In the genomic region with DNA sequence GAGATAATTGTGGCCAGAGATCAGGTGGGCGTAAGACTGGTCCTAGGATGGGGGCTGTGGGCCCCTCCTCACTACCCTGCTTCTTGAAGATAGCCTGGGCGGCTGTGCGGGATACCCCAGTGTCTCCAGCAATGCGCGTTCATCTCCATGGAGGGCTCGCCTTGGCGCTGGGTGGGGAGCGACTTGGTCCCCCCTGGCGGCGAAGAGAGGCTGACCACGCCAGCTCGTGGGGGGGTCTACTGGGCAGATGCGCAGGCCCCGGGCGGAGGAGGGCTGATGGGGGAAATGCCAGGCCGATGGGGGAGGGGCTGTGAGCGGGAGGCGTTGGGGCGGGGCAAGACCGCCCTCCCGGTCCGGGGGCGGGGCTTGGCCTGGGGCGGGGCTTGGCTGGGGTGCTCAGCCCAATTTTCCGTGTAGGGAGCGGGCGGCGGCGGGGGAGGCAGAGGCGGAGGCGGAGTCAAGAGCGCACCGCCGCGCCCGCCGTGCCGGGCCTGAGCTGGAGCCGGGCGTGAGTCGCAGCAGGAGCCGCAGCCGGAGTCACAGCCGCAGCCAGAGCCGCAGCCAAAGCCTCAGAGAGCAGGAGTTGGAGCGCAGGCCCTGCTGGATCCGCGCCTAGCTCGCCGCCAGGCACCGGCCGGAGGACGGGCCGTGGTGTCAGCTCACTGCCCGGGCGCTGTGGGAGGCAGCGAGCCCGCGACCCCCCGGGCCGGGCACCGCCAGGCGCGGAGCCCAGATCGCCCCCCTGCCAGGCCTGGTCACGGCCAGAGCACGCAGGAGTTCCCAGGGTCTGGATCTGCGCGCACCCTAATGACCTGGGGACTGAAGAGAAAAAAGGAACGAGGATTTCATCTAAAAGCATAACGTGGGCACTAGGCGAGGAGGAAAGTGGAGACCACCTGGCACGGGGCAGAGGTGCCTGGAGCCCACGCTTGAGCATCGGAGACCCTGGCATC, we compare ENCODE assay signal across 8 cellular contexts. TPM values are rescaled to one million over a fixed set of nuclear protein-coding genes. Genes with fewer than 3 reads are reported as not detected.
DNase-seq lines count a peak whose midpoint lies in the region; ATAC-seq and TF ChIP-seq lines count a peak whose summit lies in the region.

A gene with protein sequence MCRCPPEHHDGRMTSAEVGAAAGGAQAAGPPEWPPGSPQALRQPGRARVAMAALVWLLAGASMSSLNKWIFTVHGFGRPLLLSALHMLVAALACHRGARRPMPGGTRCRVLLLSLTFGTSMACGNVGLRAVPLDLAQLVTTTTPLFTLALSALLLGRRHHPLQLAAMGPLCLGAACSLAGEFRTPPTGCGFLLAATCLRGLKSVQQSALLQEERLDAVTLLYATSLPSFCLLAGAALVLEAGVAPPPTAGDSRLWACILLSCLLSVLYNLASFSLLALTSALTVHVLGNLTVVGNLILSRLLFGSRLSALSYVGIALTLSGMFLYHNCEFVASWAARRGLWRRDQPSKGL (plus strand): TSS at position 509 of the 953 bp plus-strand sequence. CDS start 670 bp downstream, outside the sequence.

- TF ChIP-seq POLR2A in GM19099 (IDR thresholded peaks at IDR 0.05; ENCODE audit: extremely low read depth, insufficient read length, low read depth): peak; percentile 37

- H3K9ac ChIP-seq in liver (ENCODE audit: low read depth in 1 of 2, low read length in 2 of 2): peak within 1 kb of the TSS in 1 of 2 donors; percentile 89

- H3K27ac Mint-ChIP-seq in dendritic cell treated with granulocyte-macrophage colony-stimulating factor and Interleukin-4, amounts not matched to agents 40 ng/mL and 50 ng/mL, for 4 days: peak within 1 kb of the TSS; percentile 67

- peak; percentile 27 for ATAC-seq in HG03378 (IDR thresholded peaks at IDR 0.05; ENCODE audit: unreplicated experiment)

- no peaks in the 10 kb centered on the region for H3K36me3 Mint-ChIP-seq in dendritic cell treated with granulocyte-macrophage colony-stimulating factor and Interleukin-4, amounts not matched to agents 40 ng/mL and 50 ng/mL, for 4 days (ENCODE audit: low read depth)

- H3K4me1 Mint-ChIP-seq in dendritic cell treated with granulocyte-macrophage colony-stimulating factor and Interleukin-4, amounts not matched to agents 40 ng/mL and 50 ng/mL, for 4 days (ENCODE audit: low read depth): peaks cover 41% of the 10 kb centered on the region

- no peaks in the 10 kb centered on the region for H3K9me3 Mint-ChIP-seq in dendritic cell treated with granulocyte-macrophage colony-stimulating factor and Interleukin-4, amounts not matched to agents 40 ng/mL and 50 ng/mL, for 4 days

- H3K36me3 ChIP-seq in liver (ENCODE audit: control insufficient read depth in 4 of 4, insufficient read depth in 3 of 4, low read depth in 1 of 4, low read length in 3 of 4): no peaks in the 10 kb centered on the region

- peaks cover 0 to 25% (median 11%) of the 10 kb centered on the region in 4 donors for H3K4me1 ChIP-seq in liver (ENCODE audit: control insufficient read depth in 4 of 4, insufficient read depth in 4 of 4, low read length in 3 of 4)

- peak within 1 kb of the TSS; percentile 61 to 83 for H3K27ac ChIP-seq in liver (ENCODE audit: low read depth in 1 of 2, low read length in 2 of 2)

- H3K4me3 Mint-ChIP-seq in dendritic cell treated with granulocyte-macrophage colony-stimulating factor and Interleukin-4, amounts not matched to agents 40 ng/mL and 50 ng/mL, for 4 days: peak within 1 kb of the TSS; percentile 75

- no peak for TF ChIP-seq CTCF in liver (IDR thresholded peaks at IDR 0.05; ENCODE audit: low read depth, low read length, missing input control)

- H3K9me3 ChIP-seq in liver (ENCODE audit: control insufficient read depth in 4 of 4, low read length in 3 of 4): no peaks in the 10 kb centered on the region

- intact Hi-C loops in dendritic cell treated with granulocyte-macrophage colony-stimulating factor and Interleukin-4, amounts not matched to agents 40 ng/mL and 50 ng/mL, for 4 days (cut with micrococcal nuclease): loop anchor here (10.0 kb wide), 2 partner anchors 59 to 289 kb away; a partner anchor contains a TSS

- peak; percentile 96 for DNase-seq in Ammon's horn (ENCODE audit: low spot score)
- peak; percentile 89 for DNase-seq in NCI-H524 treated with DMSO at 0.1 percent for 48 hours (lab: John Stamatoyannopoulos, UW)
- peak; percentile 96 for DNase-seq in activated CD4-positive, alpha-beta T cell treated with anti-CD3 and anti-CD28 coated beads, Interleukin-2, amount 50 U/mL, for 1 hour
- DNase-seq in stimulated activated CD4-positive, alpha-beta T cell treated with anti-CD3 and anti-CD28 coated beads, Interleukin-4, amount 100 ng/mL, for 1 hour: peak; percentile 97

- no peaks in the 10 kb centered on the region for H3K27me3 ChIP-seq in liver (ENCODE audit: control insufficient read depth in 4 of 4, insufficient read depth in 4 of 4, low read length in 3 of 4)

- peaks cover 2% of the 10 kb centered on the region for H3K27me3 Mint-ChIP-seq in dendritic cell treated with granulocyte-macrophage colony-stimulating factor and Interleukin-4, amounts not matched to agents 40 ng/mL and 50 ng/mL, for 4 days

- peak in 1 of 2 donors; percentile 18 for TF ChIP-seq RAD21 in liver (IDR thresholded peaks at IDR 0.05)

- H3K4me3 ChIP-seq in liver (ENCODE audit: low read depth in 1 of 3, low read length in 3 of 3): peak within 1 kb of the TSS; percentile 29 to 54 (median 41)

- WGBS in liver: 3% methylated on average over 75 of the region's 75 CpGs

TF ChIP-seq in liver, 16 proteins besides CTCF, POLR2A, EP300 and RAD21:
- TF ChIP-seq, protein P1, sequence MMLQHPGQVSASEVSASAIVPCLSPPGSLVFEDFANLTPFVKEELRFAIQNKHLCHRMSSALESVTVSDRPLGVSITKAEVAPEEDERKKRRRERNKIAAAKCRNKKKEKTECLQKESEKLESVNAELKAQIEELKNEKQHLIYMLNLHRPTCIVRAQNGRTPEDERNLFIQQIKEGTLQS (IDR thresholded peaks at IDR 0.05): no peak
- TF ChIP-seq HNF4G (IDR thresholded peaks at IDR 0.05) (no peak), JUND (IDR thresholded peaks at IDR 0.05) (no peak), TAF1 (conservative IDR thresholded peaks at IDR 0.05) (no peak)

RNA-seq across cellular contexts. Expression of the gene that starts here (rescaled TPM):
- 1 to 10 TPM in 1 of 2 donors, under 1 TPM in 1; 0.19 to 1.2 TPM for total RNA-seq in liver
- polyA plus RNA-seq in liver: under 1 TPM; 0.14 to 0.42 TPM

Comparison
In these comparisons a context has a peak if more than half of its experiments do, and no peak if none do; other contexts are left out.
1. Peak in every context shown above with its lines: DNase-seq, ATAC-seq, H3K4me3 ChIP-seq and H3K27ac ChIP-seq.